ENCODE assay signal across 8 cellular contexts in genomic region chr4:167021545-167022155, GRCh38.
DNase-seq lines count a peak whose midpoint lies in the region; ATAC-seq, FAIRE-seq and TF ChIP-seq lines count a peak whose summit lies in the region.

No MANE protein-coding gene starts in this region.

- H3K4me1 ChIP-seq in CD4-positive, CD25-positive, alpha-beta regulatory T cell (ENCODE audit: control insufficient read depth, insufficient read depth, low read length, poor library complexity, severe bottlenecking) = no peaks in the 10 kb centered on the region
- H3K4me1 ChIP-seq in PC-3 (ENCODE audit: insufficient read depth, low read length) = peaks cover 27% of the 10 kb centered on the region
- no peaks in the 10 kb centered on the region for H3K4me1 ChIP-seq in pancreas
- no peaks in the 10 kb centered on the region for H3K4me1 ChIP-seq in uterus

- H3K4me3 ChIP-seq in CD4-positive, CD25-positive, alpha-beta regulatory T cell (ENCODE audit: low read depth, low read length) = no peak overlapping the region
- H3K4me3 ChIP-seq in PC-3 (ENCODE audit: low read length) = no peak overlapping the region
- H3K4me3 ChIP-seq in pancreas = no peak overlapping the region
- no peak overlapping the region for H3K4me3 ChIP-seq in uterus

- no peaks in the 10 kb centered on the region for H4K20me1 ChIP-seq in PC-3 (ENCODE audit: low read length)

- no peaks in the 10 kb centered on the region for H3K27me3 ChIP-seq in CD4-positive, CD25-positive, alpha-beta regulatory T cell (ENCODE audit: control insufficient read depth, insufficient read depth, low read length)
- no peaks in the 10 kb centered on the region for H3K27me3 ChIP-seq in PC-3 (ENCODE audit: low read length)
- no peaks in the 10 kb centered on the region for H3K27me3 ChIP-seq in pancreas
- no peaks in the 10 kb centered on the region for H3K27me3 ChIP-seq in uterus

- H3K27me3 Mint-ChIP-seq in CD4-positive, CD25-positive, alpha-beta regulatory T cell = no peaks in the 10 kb centered on the region
- no peaks in the 10 kb centered on the region for H3K27me3 Mint-ChIP-seq in activated T-cell treated with anti-CD3 and anti-CD28 coated beads, Interleukin-2, amount 50 U/mL, for 72 hours (ENCODE audit: low read depth)

- POLR2A ChIA-PET in PC-3 (lab: Charles Lee; ENCODE audit: unreplicated experiment) = no interaction called here

- WGBS in pancreas, 2 donors = 10 to 13% methylated on average over 11 of the region's 11 CpGs

- peak; percentile 84 for TF ChIP-seq CTCF in PC-3 (conservative IDR thresholded peaks at IDR 0.05; ENCODE audit: low read depth, low read length)
- peak; percentile 64 to 83 (median 82) for TF ChIP-seq CTCF in pancreas (IDR thresholded peaks at IDR 0.05)
- peak; percentile 35 to 56 (median 46) for TF ChIP-seq CTCF in uterus (IDR thresholded peaks at IDR 0.05)

- H2AFZ ChIP-seq in PC-3 (ENCODE audit: low read length) = 0 out of 2 replicates have a peak overlapping the region, but pooled peaks have one; percentile 13

- H3K36me3 ChIP-seq in CD4-positive, CD25-positive, alpha-beta regulatory T cell (ENCODE audit: control insufficient read depth, insufficient read depth, low read length) = no peaks in the 10 kb centered on the region
- no peaks in the 10 kb centered on the region for H3K36me3 ChIP-seq in PC-3 (ENCODE audit: low read depth, low read length)
- H3K36me3 ChIP-seq in pancreas = no peaks in the 10 kb centered on the region
- no peaks in the 10 kb centered on the region for H3K36me3 ChIP-seq in uterus

- peak; percentile 1 to 53 (median 22) for DNase-seq in CD4-positive, CD25-positive, alpha-beta regulatory T cell
- DNase-seq in PC-3 (peak; percentile 74), frontal cortex (ENCODE audit: low spot score in 2 of 2) (peak in 1 of 2 donors; percentile 2), pancreas (peak; percentile 29 to 88 (median 57)), uterus (peak; percentile 18 to 29)
- peak; percentile 40 to 51 for DNase-seq in activated T-cell treated with anti-CD3 and anti-CD28 coated beads, Interleukin-2, amount 50 U/mL, for 72 hours

- no TSS peak for BruUV-seq in PC-3 (replicated peaks; lab: Mats Ljungman, UMichigan)

- H3F3A ChIP-seq in PC-3 (ENCODE audit: low read length, unreplicated experiment) = no peaks in the 10 kb centered on the region

- peaks cover 0 to 1% (median 0%) of the 10 kb centered on the region in 7 donors for H3K9me3 Mint-ChIP-seq in CD4-positive, CD25-positive, alpha-beta regulatory T cell
- H3K9me3 Mint-ChIP-seq in activated T-cell treated with anti-CD3 and anti-CD28 coated beads, Interleukin-2, amount 50 U/mL, for 72 hours = no peaks in the 10 kb centered on the region

- no peak overlapping the region for H3K4me3 Mint-ChIP-seq in CD4-positive, CD25-positive, alpha-beta regulatory T cell
- H3K4me3 Mint-ChIP-seq in activated T-cell treated with anti-CD3 and anti-CD28 coated beads, Interleukin-2, amount 50 U/mL, for 72 hours = no peak overlapping the region

- no peak overlapping the region for H3K9ac ChIP-seq in PC-3 (ENCODE audit: low read length)

- H3K27ac Mint-ChIP-seq in CD4-positive, CD25-positive, alpha-beta regulatory T cell = no peak overlapping the region
- H3K27ac Mint-ChIP-seq in activated T-cell treated with anti-CD3 and anti-CD28 coated beads, Interleukin-2, amount 50 U/mL, for 72 hours = no peak overlapping the region

- H3K36me3 Mint-ChIP-seq in CD4-positive, CD25-positive, alpha-beta regulatory T cell = no peaks in the 10 kb centered on the region
- H3K36me3 Mint-ChIP-seq in activated T-cell treated with anti-CD3 and anti-CD28 coated beads, Interleukin-2, amount 50 U/mL, for 72 hours (ENCODE audit: insufficient read depth in 2 of 2) = no peaks in the 10 kb centered on the region

- no peaks in the 10 kb centered on the region for H3K79me2 ChIP-seq in PC-3 (ENCODE audit: low read length)

- CTCF ChIA-PET in PC-3 (lab: Charles Lee) = no interaction called here

- TF ChIP-seq POLR2A in uterus (IDR thresholded peaks at IDR 0.05) = no peak

- no peak for ATAC-seq in CD4-positive, CD25-positive, alpha-beta regulatory T cell (ENCODE audit: low read depth in 2 of 2)
- ATAC-seq in GM18870 (IDR thresholded peaks at IDR 0.05; ENCODE audit: unreplicated experiment) (peak; percentile 55), HG03378 (IDR thresholded peaks at IDR 0.05; ENCODE audit: unreplicated experiment) (peak; percentile 79), PC-3 (peak; percentile 63), pancreas (peak; percentile 61 to 86 (median 81))
- ATAC-seq in activated T-cell treated with anti-CD3 and anti-CD28 coated beads, Interleukin-2, amount 50 U/mL, for 72 hours (replicated peaks in 1 of 2) = no peak

- no peaks in the 10 kb centered on the region for H3K4me1 Mint-ChIP-seq in CD4-positive, CD25-positive, alpha-beta regulatory T cell
- H3K4me1 Mint-ChIP-seq in activated T-cell treated with anti-CD3 and anti-CD28 coated beads, Interleukin-2, amount 50 U/mL, for 72 hours (ENCODE audit: low read depth) = no peaks in the 10 kb centered on the region

- FAIRE-seq in frontal cortex (lab: Jason Lieb, UNC) (peak; percentile 93), pancreas (lab: Jason Lieb, UNC) (no peak)

- H3K9me3 ChIP-seq in CD4-positive, CD25-positive, alpha-beta regulatory T cell (ENCODE audit: control insufficient read depth in 2 of 2, low read length in 2 of 2) = no peaks in the 10 kb centered on the region
- H3K9me3 ChIP-seq in PC-3 (ENCODE audit: low read length) (no peaks in the 10 kb centered on the region), pancreas (no peaks in the 10 kb centered on the region), uterus (no peaks in the 10 kb centered on the region)

- no peaks in the 10 kb centered on the region for H3K9me2 ChIP-seq in PC-3 (replicated peaks; ENCODE audit: low read length)

- intact Hi-C loops in PC-3 (cut with micrococcal nuclease) = loop anchor here (1.0 to 5.0 kb wide), 3 partner anchors 211 to 601 kb away; partner anchors contain the start of gene SPOCK3
- intact Hi-C loops in pancreas (cut with DNase I) = loop anchor here in 2 of 3 donors (10.0 kb wide), 1 partner anchor 1053 kb away; no protein-coding TSS in a partner anchor
- intact Hi-C loops in uterus (cut with DNase I; ENCODE audit: low total_unique reads) = no loop called here

- H3K4me2 ChIP-seq in PC-3 (ENCODE audit: low read length) = peak overlapping the region; percentile 23; the same call in 1 of the 2 replicates

- no peak overlapping the region for H3K27ac ChIP-seq in CD4-positive, CD25-positive, alpha-beta regulatory T cell (ENCODE audit: insufficient read depth, low read length, poor library complexity, severe bottlenecking)
- H3K27ac ChIP-seq in PC-3 (ENCODE audit: low read length) (no peak overlapping the region), pancreas (no peak overlapping the region), uterus (no peak overlapping the region)

Comparison
In these comparisons a context has a peak if more than half of its experiments do, and no peak if none do; other contexts are left out.
1. ATAC-seq: peak in GM18870 (single experiment), HG03378 (single experiment), PC-3 (single experiment) and pancreas (4 of 4); none in CD4-positive, CD25-positive, alpha-beta regulatory T cell (0 of 2) and activated T-cell treated with anti-CD3 and anti-CD28 coated beads, Interleukin-2, amount 50 U/mL, for 72 hours (0 of 2).
2. Peak in every context shown above with its lines, with median percentiles within 50 percentile points of each other: CTCF ChIP-seq.